10 cellular contexts compared by ENCODE assay signal in the genomic region with DNA sequence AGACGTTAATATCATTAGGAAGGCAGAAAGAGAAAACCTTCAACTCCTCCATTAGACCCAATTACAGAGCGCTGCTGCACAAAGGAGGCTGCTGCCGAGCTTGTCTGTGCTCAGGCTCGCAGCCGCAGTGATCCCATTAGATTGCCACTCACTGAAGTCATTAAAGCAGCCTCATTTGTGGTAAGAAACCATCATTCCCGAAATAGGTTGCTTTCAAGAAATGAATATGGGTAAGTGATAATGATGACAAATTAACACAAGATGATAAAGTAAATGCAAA.
"Had no signal": no experiment of that assay in that cellular context is flagged by ENCODE, and none has a peak within 500 bp of the region (broad histone marks: within the 10 kb centered on the region; RNA-seq: fewer than 3 reads in every experiment).

No MANE protein-coding gene starts in this region.

- H3K27ac ChIP-seq: adrenal gland, cardiac muscle cell, heart right ventricle, stomach, transverse colon had no signal

- ATAC-seq: activated T-cell treated with anti-CD3 and anti-CD28 coated beads, Interleukin-2, amount 50 U/mL, for 4 hours; sciatic nerve; stimulated activated memory B cell treated with anti-CD40 and anti-IgM and Interleukin-4, amounts not matched to agents 10 μg/mL and 1 μg/mL and 100 μg/mL, for 72 hours had no signal

- DNase-seq: activated naive CD4-positive, alpha-beta T cell; activated T-cell treated with anti-CD3 and anti-CD28 coated beads, Interleukin-2, amount 50 U/mL, for 4 hours; effector CD4-positive, alpha-beta T cell had no signal
